ENCODE assay signal across 21 cellular contexts in genomic region chr22:26757496-26757895, GRCh38.
A peak's percentile ranks its signal among the peaks of the same experiment; 100 is the strongest.
DNase-seq lines count a peak whose midpoint lies in the region; ATAC-seq, FAIRE-seq and TF ChIP-seq lines count a peak whose summit lies in the region.
"Had no signal": no experiment of that assay in that cellular context is flagged by ENCODE, and none has a peak within 500 bp of the region (broad histone marks: within the 10 kb centered on the region; RNA-seq: fewer than 3 reads in every experiment).

No MANE protein-coding gene starts in this region.

- no peak overlapping the region for H2AFZ ChIP-seq in K562 (ENCODE audit: low read depth, low read length)

- no peak overlapping the region for H3K27ac ChIP-seq in K562 (ENCODE audit: extremely low read depth, low read depth, low read length)
- H3K27ac ChIP-seq: 22Rv1, BLaER1, C4-2B had no signal

- no peak for TF ChIP-seq EP300 in K562 (IDR thresholded peaks at IDR 0.05; ENCODE audit: low read length)

- no peaks in the 10 kb centered on the region for H4K20me1 ChIP-seq in K562 (replicated peaks; ENCODE audit: control insufficient read depth, insufficient read depth, low read length)

- intact Hi-C loops in K562 (cut with micrococcal nuclease): loop anchor here (5.0 to 10.0 kb wide), 3 partner anchors 65 to 1047 kb away; partner anchors contain the start of gene MN1

- no TSS peak for BruUV-seq in K562 (replicated peaks; lab: Mats Ljungman, UMichigan)

- in situ Hi-C loops in K562 (cut with MboI): loop anchor here (25.0 kb wide), 2 partner anchors 1055 to 1255 kb away; partner anchors contain the start of gene MN1

- peaks cover 0 to 6% of the 10 kb centered on the region in 2 experiments; a peak in 2 of 5 replicates for H3K4me1 ChIP-seq in K562 (replicated peaks in 1 of 2; ENCODE audit: control insufficient read depth in 2 of 2, insufficient read depth in 2 of 2, low read length in 2 of 2)
- H3K4me1 ChIP-seq: BLaER1, Caco-2, HAP-1 had no signal

- CTCF ChIA-PET in K562 (lab: Yijun Ruan, JAX; ENCODE audit: low intra/inter-chr PET ratio): no interaction called here

- FAIRE-seq in GM12892 (lab: Jason Lieb, UNC): peak; percentile 24
- no peak for FAIRE-seq in K562 (lab: Jason Lieb, UNC)
- FAIRE-seq in urothelium cell line (lab: Jason Lieb, UNC): peak; percentile 93
- FAIRE-seq: A204.1, G401.6, GM18507, H54 had no signal

- no peaks in the 10 kb centered on the region for H3K79me2 ChIP-seq in K562 (ENCODE audit: control insufficient read depth, insufficient read depth, low read length)

- no peak for ATAC-seq in K562
- ATAC-seq: CD8-positive, alpha-beta T cell had no signal

- H3K9ac ChIP-seq in K562 (ENCODE audit: insufficient read depth in 1 of 2, low read depth in 2 of 2, low read length in 2 of 2): no peak overlapping the region
- H3K9ac ChIP-seq: BLaER1 had no signal

- no peak for TF ChIP-seq RAD21 in K562 (CRISPR knock-in tag; conservative IDR thresholded peaks at IDR 0.05 in 1 of 2, IDR thresholded peaks at IDR 0.05 in 1 of 2)

- no peak overlapping the region for H3K4me3 ChIP-seq in K562
- H3K4me3 ChIP-seq: BLaER1 had no signal

- WGBS in K562 (ENCODE audit: insufficient coverage, low coverage, missing lambda C conversion rate): 54% methylated on average over 4 of the region's 4 CpGs

- peak; percentile 9 for DNase-seq in NCI-H2171 treated with DMSO at 0.1 percent for 48 hours (lab: John Stamatoyannopoulos, UW)
- DNase-seq in NCI-H2171 (lab: John Stamatoyannopoulos, UW): no peak
- no peak for DNase-seq in GM12892 (ENCODE audit: insufficient read length)
- DNase-seq in K562 (ENCODE audit: extremely low read depth in 1 of 4, low spot score in 3 of 4): no peak
- DNase-seq in urothelium cell line (ENCODE audit: low spot score): no peak
- DNase-seq in stimulated activated CD4-positive, alpha-beta T cell treated with anti-CD3 and anti-CD28 coated beads, Interleukin-15, amount 100 ng/mL, for 24 hours: no peak
- DNase-seq in NCI-H524 treated with DMSO at 0.1 percent for 48 hours (lab: John Stamatoyannopoulos, UW): no peak
- DNase-seq: Caco-2; CD4-positive, CD25-positive, alpha-beta regulatory T cell; CD8-positive, alpha-beta T cell; DMS153; DND-41; GOT3 had no signal

- TF ChIP-seq POLR2A in GM12892 (IDR thresholded peaks at IDR 0.05; ENCODE audit: low read depth, low read length) (no peak), K562 (conservative IDR thresholded peaks at IDR 0.05) (no peak)

- TF ChIP-seq CTCF in K562 (IDR thresholded peaks at IDR 0.05 in 2 of 3, conservative IDR thresholded peaks at IDR 0.05 in 1 of 3; ENCODE audit: insufficient read depth in 2 of 3, low read depth in 1 of 3, low read length in 3 of 3): no peak

- POLR2A ChIA-PET in K562 (lab: Yijun Ruan, JAX): no interaction called here

- H3K27me3 ChIP-seq in K562 (ENCODE audit: control insufficient read depth in 2 of 2, insufficient read depth in 2 of 2, low read length in 2 of 2): no peaks in the 10 kb centered on the region
- H3K27me3 ChIP-seq: BLaER1 had no signal

- H3K36me3 ChIP-seq in K562 (ENCODE audit: control insufficient read depth, insufficient read depth, low read length): no peaks in the 10 kb centered on the region
- H3K36me3 ChIP-seq: HAP-1 had no signal

- H3K4me2 ChIP-seq in K562 (ENCODE audit: insufficient read depth, low read length): no peak overlapping the region
- H3K4me2 ChIP-seq: BLaER1 had no signal

- no peaks in the 10 kb centered on the region for H3K9me1 ChIP-seq in K562 (ENCODE audit: control insufficient read depth, insufficient read depth, low read length)

- H3K9me3 ChIP-seq in K562 (replicated peaks; ENCODE audit: control insufficient read depth, insufficient read depth, low read depth, low read length): 0 out of 2 replicates have a peak, but pooled peaks cover 2% of the 10 kb centered on the region
- H3K9me3 ChIP-seq: Caco-2, HAP-1 had no signal

TF ChIP-seq in K562, 482 proteins besides CTCF, POLR2A, EP300 and RAD21:
- TF ChIP-seq RBM34 (IDR thresholded peaks at IDR 0.05; ENCODE audit: borderline replicate concordance, insufficient read depth, low read length): no peak
- TF ChIP-seq YBX1 (IDR thresholded peaks at IDR 0.05): no peak
- no peak for TF ChIP-seq NFXL1 (CRISPR knock-in tag; IDR thresholded peaks at IDR 0.05)
- peak; percentile 34 for TF ChIP-seq ZNF146 (CRISPR knock-in tag; IDR thresholded peaks at IDR 0.05; ENCODE audit: unreplicated experiment)
